Comparison of ENCODE assay signal across 8 cellular contexts in the genomic region with DNA sequence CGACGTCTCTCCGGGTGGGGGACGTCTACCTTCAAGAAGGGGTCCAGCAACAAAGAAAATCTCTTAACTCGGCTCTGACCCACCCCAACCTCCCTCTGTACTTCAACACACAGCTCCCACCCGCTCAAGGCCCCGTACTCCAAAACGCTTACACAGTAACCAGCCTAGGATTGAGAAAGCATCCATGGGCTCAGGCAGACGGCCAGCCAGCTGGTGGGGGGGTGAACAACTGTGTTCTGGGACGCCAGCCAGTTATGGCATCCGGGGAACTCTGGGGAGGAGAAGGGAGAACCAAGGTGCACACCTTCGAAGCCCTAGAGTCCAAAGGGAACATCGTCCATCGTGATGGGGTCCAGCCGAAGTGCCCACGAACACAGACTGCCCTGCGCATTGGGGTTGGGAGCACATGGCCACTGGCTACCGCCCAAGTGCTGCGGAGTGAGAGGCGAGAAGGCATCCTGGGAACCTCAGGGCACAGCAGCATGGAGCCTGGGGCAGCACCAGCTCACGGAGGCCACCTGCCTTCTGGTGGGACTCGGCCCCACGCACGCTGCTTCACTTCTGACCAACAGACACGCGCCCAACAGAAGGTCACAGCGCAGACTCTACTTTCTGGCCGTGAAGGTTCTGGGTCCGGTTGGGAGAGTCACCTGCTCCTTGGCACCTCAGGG. TPM values are rescaled to one million over a fixed set of nuclear protein-coding genes. Genes with fewer than 3 reads are reported as not detected.
A peak's percentile ranks its signal among the peaks of the same experiment; 100 is the strongest.
DNase-seq lines count a peak whose midpoint lies in the region; ATAC-seq, FAIRE-seq and TF ChIP-seq lines count a peak whose summit lies in the region.

No MANE protein-coding gene starts in this region.

- peaks cover 70% of the 10 kb centered on the region for H3K79me2 ChIP-seq in astrocyte (ENCODE audit: insufficient read depth, low read length)

- DNase-seq in HFFc6 (peak; percentile 68), astrocyte (ENCODE audit: low read depth) (peak; percentile 70), hippocampal formation (lab: John Stamatoyannopoulos, UW) (peak; percentile 77 to 78), NCI-H146 (lab: John Stamatoyannopoulos, UW) (no peak)
- DNase-seq in activated CD8-positive, alpha-beta memory T cell treated with anti-CD3 and anti-CD28 coated beads for 24 hours: no peak
- DNase-seq in effector CD4-positive, alpha-beta T cell: no peak

- no peak for ATAC-seq in GM21528 (IDR thresholded peaks at IDR 0.05; ENCODE audit: low FRiP score, unreplicated experiment)

- H3K4me3 ChIP-seq in astrocyte (ENCODE audit: insufficient read depth, low read depth, low read length) (no peak overlapping the region), subcutaneous abdominal adipose tissue (ENCODE audit: low read depth in 1 of 5, low read length in 5 of 5) (no peak overlapping the region)

- TF ChIP-seq CTCF in HFFc6 (IDR thresholded peaks at IDR 0.05) (no peak), astrocyte (IDR thresholded peaks at IDR 0.05; ENCODE audit: insufficient read depth, low read depth, low read length) (no peak)

- H3K4me2 ChIP-seq in astrocyte (ENCODE audit: low read length): no peak overlapping the region

- H3K27ac ChIP-seq in astrocyte (ENCODE audit: low read depth, low read length) (no peak overlapping the region), subcutaneous abdominal adipose tissue (ENCODE audit: low read depth, low read length) (peak overlapping the region; percentile 65)

- peaks cover 31% of the 10 kb centered on the region for H3K36me3 ChIP-seq in astrocyte (ENCODE audit: insufficient read depth, low read length)
- H3K36me3 ChIP-seq in subcutaneous abdominal adipose tissue (ENCODE audit: control insufficient read depth in 5 of 5, insufficient read depth in 5 of 5, low read length in 5 of 5): peaks cover 0 to 84% (median 59%) of the 10 kb centered on the region in 5 donors

- H3K4me3 Mint-ChIP-seq in HFFc6: peak overlapping the region; percentile 2; the same call in 1 of the 2 replicates
- H3K4me3 Mint-ChIP-seq in astrocyte (ENCODE audit: unreplicated experiment): no peak overlapping the region

- FAIRE-seq in astrocyte (lab: Jason Lieb, UNC): no peak

- H3K27ac Mint-ChIP-seq in HFFc6: peak overlapping the region; percentile 25
- H3K27ac Mint-ChIP-seq in astrocyte (ENCODE audit: unreplicated experiment): peak overlapping the region; percentile 87

- no peak overlapping the region for H3K9ac ChIP-seq in astrocyte (ENCODE audit: low read length)
- no peak overlapping the region for H3K9ac ChIP-seq in subcutaneous abdominal adipose tissue (ENCODE audit: low read length in 5 of 5)

- no peaks in the 10 kb centered on the region for H3K9me3 ChIP-seq in astrocyte (ENCODE audit: insufficient read depth, low read depth, low read length)
- no peaks in the 10 kb centered on the region for H3K9me3 ChIP-seq in subcutaneous abdominal adipose tissue (ENCODE audit: control insufficient read depth in 5 of 5, low read length in 5 of 5)

- H3K4me1 Mint-ChIP-seq in HFFc6 (ENCODE audit: low read depth) (peaks cover 75% of the 10 kb centered on the region), astrocyte (ENCODE audit: low read depth, unreplicated experiment) (peaks cover 28% of the 10 kb centered on the region)

- peaks cover 98% of the 10 kb centered on the region for H4K20me1 ChIP-seq in astrocyte (ENCODE audit: insufficient read depth, low read length)

- H2AFZ ChIP-seq in astrocyte (ENCODE audit: low read depth, low read length): no peak overlapping the region

- peaks cover 46% of the 10 kb centered on the region for H3K9me3 Mint-ChIP-seq in HFFc6
- no peaks in the 10 kb centered on the region for H3K9me3 Mint-ChIP-seq in astrocyte (ENCODE audit: unreplicated experiment)

- peaks cover 62% of the 10 kb centered on the region for H3K4me1 ChIP-seq in astrocyte (ENCODE audit: insufficient read depth, low read length)
- H3K4me1 ChIP-seq in subcutaneous abdominal adipose tissue (ENCODE audit: control insufficient read depth in 5 of 5, insufficient read depth in 5 of 5, low read length in 5 of 5): peaks cover 12 to 73% (median 71%) of the 10 kb centered on the region in 5 donors

- H3K27me3 ChIP-seq in astrocyte (ENCODE audit: insufficient read depth, low read length) (no peaks in the 10 kb centered on the region), subcutaneous abdominal adipose tissue (ENCODE audit: control insufficient read depth in 5 of 5, insufficient read depth in 4 of 5, low read length in 5 of 5) (no peaks in the 10 kb centered on the region)

- H3K27me3 Mint-ChIP-seq in HFFc6 (ENCODE audit: insufficient read depth): peaks cover 82% of the 10 kb centered on the region
- no peaks in the 10 kb centered on the region for H3K27me3 Mint-ChIP-seq in astrocyte (ENCODE audit: low read depth, unreplicated experiment)

- H3K36me3 Mint-ChIP-seq in HFFc6 (ENCODE audit: low read depth) (peaks cover 50% of the 10 kb centered on the region), astrocyte (ENCODE audit: low read depth, unreplicated experiment) (peaks cover 21% of the 10 kb centered on the region)

RNA-seq across cellular contexts. Expression of a gene that starts 14.3 kb away (rescaled TPM):
- total RNA-seq in HFFc6 (2021; fragmentation: NEBNext Ultra II Directional; extraction: Animal tissue kit (Norgen Biotek cat#: 25700)): 100 to 1,000 TPM; 475 to 624 (median 523) TPM
- total RNA-seq in astrocyte: 292 and 385 TPM in 2 replicates

RNA-seq across cellular contexts. Expression of a gene that starts 30.4 kb away (rescaled TPM):
- 100 to 1,000 TPM; 116 to 128 (median 118) TPM for total RNA-seq in HFFc6 (2021; fragmentation: NEBNext Ultra II Directional; extraction: Animal tissue kit (Norgen Biotek cat#: 25700))
- total RNA-seq in astrocyte: 146 and 153 TPM in 2 replicates

RNA-seq across cellular contexts. Expression of a gene that starts 30.5 kb away (rescaled TPM):
- total RNA-seq in HFFc6 (2021; fragmentation: NEBNext Ultra II Directional; extraction: Animal tissue kit (Norgen Biotek cat#: 25700)): 10 to 100 TPM; 12.8 to 15.6 (median 13.6) TPM
- 19.9 and 20.4 TPM in 2 replicates for total RNA-seq in astrocyte

Comparison
In these comparisons a context has a peak if more than half of its experiments do, and no peak if none do; other contexts are left out.
1. DNase-seq: peak in HFFc6 (single experiment), astrocyte (single experiment) and hippocampal formation (2 of 2); none in NCI-H146 (single experiment), activated CD8-positive, alpha-beta memory T cell treated with anti-CD3 and anti-CD28 coated beads for 24 hours (single experiment) and effector CD4-positive, alpha-beta T cell (single experiment).